Comparison of ENCODE assay signal across 11 cellular contexts in genomic region chr4:80006935-80007744, GRCh38.
DNase-seq lines count a peak whose midpoint lies in the region; ATAC-seq and TF ChIP-seq lines count a peak whose summit lies in the region.
"Had no signal": no experiment of that assay in that cellular context is flagged by ENCODE, and none has a peak within 500 bp of the region (broad histone marks: within the 10 kb centered on the region; RNA-seq: fewer than 3 reads in every experiment).

No MANE protein-coding gene starts in this region.

- H3K27me3 Mint-ChIP-seq in natural killer cell treated with Interleukin-12 subunit alpha and Interleukin-12 subunit beta and Interleukin-15 and Interleukin-18, amount 100 ng/mL, for 72 hours: no peaks in the 10 kb centered on the region

- no peaks in the 10 kb centered on the region for H3K27me3 ChIP-seq in IMR-90 (ENCODE audit: control insufficient read depth, insufficient read depth, low read length)

- H3K36me3 ChIP-seq in IMR-90 (ENCODE audit: control insufficient read depth, insufficient read depth, low read length): peaks cover 6% of the 10 kb centered on the region

- peak overlapping the region; percentile 88 for H3K4me3 Mint-ChIP-seq in natural killer cell treated with Interleukin-12 subunit alpha and Interleukin-12 subunit beta and Interleukin-15 and Interleukin-18, amount 100 ng/mL, for 72 hours

- peak overlapping the region; percentile 45; the same call in 1 of the 2 replicates for H3K23ac ChIP-seq in IMR-90 (ENCODE audit: low read depth, low read length)

- H2BK15ac ChIP-seq in IMR-90 (ENCODE audit: low read depth, low read length): no peak overlapping the region

- H3K4me1 ChIP-seq in IMR-90 (ENCODE audit: control insufficient read depth, insufficient read depth, low read length): peaks cover 2% of the 10 kb centered on the region; the same call in 1 of the 2 replicates

- ATAC-seq in IMR-90 (ENCODE audit: low read depth): no peak
- ATAC-seq in natural killer cell treated with Interleukin-12 subunit alpha and Interleukin-12 subunit beta and Interleukin-15 and Interleukin-18, amount 100 ng/mL, for 72 hours: peak in 1 of 2 donors; percentile 25

- TF ChIP-seq POLR2A in IMR-90 (IDR thresholded peaks at IDR 0.05; ENCODE audit: low read depth, low read length): no peak

- dilution Hi-C loops in IMR-90 (cut with HindIII; ENCODE audit: low sequenced_read_pairs, unreplicated experiment): no loop called here

- 0 out of 2 replicates have a peak overlapping the region, but pooled peaks have one; percentile 24 for H3K14ac ChIP-seq in IMR-90 (replicated peaks; ENCODE audit: low read depth, low read length)

- no peak overlapping the region; the same call in 1 of the 2 replicates for H2AK5ac ChIP-seq in IMR-90 (ENCODE audit: low read depth, low read length)

- no peaks in the 10 kb centered on the region; the same call in 1 of the 2 replicates for H3K9me1 ChIP-seq in IMR-90 (ENCODE audit: insufficient read depth, low read length)

- H4K20me1 ChIP-seq in IMR-90 (ENCODE audit: insufficient read depth, low read length): no peaks in the 10 kb centered on the region

- no peak overlapping the region for H2BK20ac ChIP-seq in IMR-90 (ENCODE audit: low read depth, low read length)

- CTCF ChIA-PET in IMR-90 (lab: Yijun Ruan, JAX): no interaction called here

- H3K27ac Mint-ChIP-seq in natural killer cell treated with Interleukin-12 subunit alpha and Interleukin-12 subunit beta and Interleukin-15 and Interleukin-18, amount 100 ng/mL, for 72 hours: peak overlapping the region; percentile 94 to 99

- DNase-seq in IMR-90: peak; percentile 73
- DNase-seq in dermis blood vessel endothelial cell: peak; percentile 48
- no peak for DNase-seq in natural killer cell treated with Interleukin-12 subunit alpha and Interleukin-12 subunit beta and Interleukin-15 and Interleukin-18, amount 100 ng/mL, for 72 hours (ENCODE audit: low spot score)
- no peak for DNase-seq in iPS-NIHi11 (ENCODE audit: low spot score)
- no peak for DNase-seq in NCI-H187 treated with DMSO at 0.1 percent for 48 hours (lab: John Stamatoyannopoulos, UW)
- DNase-seq in NCI-H446 (lab: John Stamatoyannopoulos, UW): no peak
- no peak for DNase-seq in DMS53 treated with DMSO at 0.1 percent for 48 hours (lab: John Stamatoyannopoulos, UW; ENCODE audit: unreplicated experiment)
- DNase-seq: NCI-H1417 treated with DMSO at 0.1 percent for 48 hours; occipital lobe; stimulated activated CD8-positive, alpha-beta memory T cell treated with anti-CD3 and anti-CD28 coated beads, Interleukin-4, amount 100 ng/mL, for 48 hours had no signal

- no peak overlapping the region for H3K56ac ChIP-seq in IMR-90 (ENCODE audit: extremely low read depth, insufficient read depth, low read length)

- H3K9ac ChIP-seq in IMR-90 (ENCODE audit: low read depth, low read length): no peak overlapping the region

- no peak overlapping the region for H2AFZ ChIP-seq in IMR-90 (replicated peaks; ENCODE audit: low read length, poor library complexity)

- TF ChIP-seq RAD21 in IMR-90 (IDR thresholded peaks at IDR 0.05; ENCODE audit: low read length): no peak

- H2BK5ac ChIP-seq in IMR-90 (ENCODE audit: low read depth, low read length, poor library complexity, severe bottlenecking): peak overlapping the region; percentile 13

- H4K8ac ChIP-seq in IMR-90 (ENCODE audit: low read depth in 2 of 2, low read length in 2 of 2): peak overlapping the region in 1 of 2 experiments; percentile 38; a peak in 1 of 4 replicates

- H2AK9ac ChIP-seq in IMR-90 (replicated peaks; ENCODE audit: low read depth, low read length, poor library complexity): no peak overlapping the region

- peaks cover 36% of the 10 kb centered on the region for H3K36me3 Mint-ChIP-seq in natural killer cell treated with Interleukin-12 subunit alpha and Interleukin-12 subunit beta and Interleukin-15 and Interleukin-18, amount 100 ng/mL, for 72 hours

- H3K18ac ChIP-seq in IMR-90 (ENCODE audit: low read depth, low read length): no peak overlapping the region

- no peak overlapping the region for H3K4me3 ChIP-seq in IMR-90 (ENCODE audit: insufficient read depth, low read depth, low read length)

- no peak overlapping the region for H3K27ac ChIP-seq in IMR-90 (ENCODE audit: insufficient read depth, low read length)

- peaks cover 9% of the 10 kb centered on the region for H3K9me3 Mint-ChIP-seq in natural killer cell treated with Interleukin-12 subunit alpha and Interleukin-12 subunit beta and Interleukin-15 and Interleukin-18, amount 100 ng/mL, for 72 hours

- in situ Hi-C loops in IMR-90 (cut with MboI; ENCODE audit: low sequenced_read_pairs): no loop called here

- intact Hi-C loops in IMR-90 (cut with micrococcal nuclease): no loop called here

- H2BK120ac ChIP-seq in IMR-90 (ENCODE audit: low read depth, low read length): peak overlapping the region; percentile 46; the same call in 1 of the 2 replicates

- H3K79me1 ChIP-seq in IMR-90 (ENCODE audit: low read depth in 1 of 2, low read length in 2 of 2): peaks cover 18 to 39% of the 10 kb centered on the region in 2 experiments

- no peak overlapping the region for H4K91ac ChIP-seq in IMR-90 (ENCODE audit: insufficient read depth, low read depth, low read length)

- WGBS in IMR-90 (ENCODE audit: extremely low coverage in 2 of 2, insufficient read length in 1 of 2), 2 experiments: 80% methylated on average over 1 of the region's 5 CpGs; no CpG with 5 or more reads in 1 of the 2 experiments

- no peak overlapping the region for H3K4me2 ChIP-seq in IMR-90 (ENCODE audit: low read depth, low read length)

- no peak overlapping the region for H4K5ac ChIP-seq in IMR-90 (ENCODE audit: low read depth, low read length)

- no peak for TF ChIP-seq CTCF in IMR-90 (conservative IDR thresholded peaks at IDR 0.05; ENCODE audit: low read depth, low read length)

- peaks cover 40 to 65% of the 10 kb centered on the region in 2 donors for H3K4me1 Mint-ChIP-seq in natural killer cell treated with Interleukin-12 subunit alpha and Interleukin-12 subunit beta and Interleukin-15 and Interleukin-18, amount 100 ng/mL, for 72 hours (ENCODE audit: low read depth in 2 of 2)

- POLR2A ChIA-PET in IMR-90 (lab: Charles Lee; ENCODE audit: unreplicated experiment): no interaction called here

- peaks cover 5% of the 10 kb centered on the region for H3K9me3 ChIP-seq in IMR-90 (ENCODE audit: control insufficient read depth, insufficient read depth, low read length)

- H3K4ac ChIP-seq in IMR-90 (ENCODE audit: low read depth, low read length): peak overlapping the region; percentile 10; the same call in 1 of the 2 replicates

- TSS peak; percentile 20 for BruUV-seq in IMR-90 (replicated peaks; lab: Mats Ljungman, UMichigan)

TF ChIP-seq in IMR-90, 13 proteins besides CTCF, POLR2A, EP300 and RAD21:
- no peak for TF ChIP-seq CHD1 (IDR thresholded peaks at IDR 0.05; ENCODE audit: low read depth, low read length)
- TF ChIP-seq CEBPB (IDR thresholded peaks at IDR 0.05; ENCODE audit: low read depth, low read length): peak; percentile 72

TF ChIP-seq in PFSK-1, 5 proteins besides CTCF, POLR2A, EP300 and RAD21:
- TF ChIP-seq FOXP2 (optimal IDR thresholded peaks at IDR 0.05; ENCODE audit: borderline replicate concordance, extremely low read depth, extremely low read length, insufficient read depth) (no peak), TAF1 (IDR thresholded peaks at IDR 0.05; ENCODE audit: borderline replicate concordance, insufficient read depth, low read length) (no peak), REST (IDR thresholded peaks at IDR 0.05; ENCODE audit: insufficient read depth in 1 of 2, low read depth in 2 of 2, low read length in 2 of 2) (0 out of 4 replicates have a peak, but pooled peaks of 1 of the 2 experiments have one; percentile 21), POLR2AphosphoS5 (IDR thresholded peaks at IDR 0.05; ENCODE audit: low read depth, low read length) (no peak), SIN3A (IDR thresholded peaks at IDR 0.05; ENCODE audit: borderline replicate concordance, insufficient read depth, low read length) (peak; percentile 48; the same call in 1 of the 2 replicates)

Comparison
In these comparisons a context has a peak if more than half of its experiments do, and no peak if none do; other contexts are left out.
1. DNase-seq: peak in IMR-90 (single experiment) and dermis blood vessel endothelial cell (single experiment); none in natural killer cell treated with Interleukin-12 subunit alpha and Interleukin-12 subunit beta and Interleukin-15 and Interleukin-18, amount 100 ng/mL, for 72 hours (single experiment), iPS-NIHi11 (single experiment), NCI-H187 treated with DMSO at 0.1 percent for 48 hours (single experiment), NCI-H446 (0 of 2) and DMS53 treated with DMSO at 0.1 percent for 48 hours (single experiment).